Comparison of ENCODE assay signal across 11 cellular contexts in the genomic region with DNA sequence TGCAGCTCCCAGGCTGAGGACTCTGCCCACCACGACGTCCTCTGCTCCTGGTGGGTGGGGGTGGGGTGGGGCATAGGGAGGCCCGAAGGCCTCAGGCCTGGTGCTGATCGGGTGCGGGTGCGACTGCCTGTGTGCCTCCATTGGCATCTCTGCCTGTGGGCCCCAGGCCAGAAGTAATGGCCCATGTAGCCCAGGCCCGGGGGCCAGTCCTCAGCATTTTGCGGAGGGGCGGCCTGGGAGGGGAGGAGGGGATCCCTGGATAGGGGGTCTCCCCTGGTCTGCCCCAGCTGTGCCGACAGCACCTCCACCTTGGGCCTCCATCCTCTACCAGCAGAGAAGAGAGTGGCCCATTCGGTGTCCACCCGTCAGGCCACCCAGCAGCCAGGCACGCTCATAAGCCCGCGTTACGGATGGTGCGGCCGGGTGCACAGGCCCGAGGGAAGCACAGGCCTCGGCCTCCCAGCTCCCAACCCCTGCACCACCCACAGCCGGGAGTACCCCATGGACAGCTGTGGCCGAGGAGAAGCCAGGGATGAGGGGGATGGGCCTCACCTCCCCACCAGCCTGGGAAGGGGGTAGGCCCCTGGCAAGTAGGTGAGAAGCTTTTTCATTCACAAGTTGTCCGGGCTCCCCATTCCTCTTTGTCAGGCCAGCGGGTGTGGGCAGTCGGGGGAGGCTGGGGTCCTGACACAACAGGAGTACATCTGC. TPM values are rescaled to one million over a fixed set of nuclear protein-coding genes. Genes with fewer than 3 reads are reported as not detected.
A peak's percentile ranks its signal among the peaks of the same experiment; 100 is the strongest.
DNase-seq lines count a peak whose midpoint lies in the region; ATAC-seq lines count a peak whose summit lies in the region.
"Had no signal": no experiment of that assay in that cellular context is flagged by ENCODE, and none has a peak within 500 bp of the region (broad histone marks: within the 10 kb centered on the region; RNA-seq: fewer than 3 reads in every experiment).

No MANE protein-coding gene starts in this region.

- POLR2A ChIA-PET in CD8-positive, alpha-beta memory T cell (lab: Charles Lee): interaction anchor here (1.0 kb wide), 1 partner anchor 9 kb away, joined by 3 read pairs; no protein-coding TSS in a partner anchor
- POLR2A ChIA-PET in T-cell (lab: Charles Lee): no interaction called here

- peaks cover 0 to 6% (median 0%) of the 10 kb centered on the region in 3 donors for H3K36me3 Mint-ChIP-seq in CD8-positive, alpha-beta memory T cell
- peaks cover 6% of the 10 kb centered on the region for H3K36me3 Mint-ChIP-seq in T-cell
- H3K36me3 Mint-ChIP-seq in stimulated activated effector memory CD8-positive, alpha-beta T cell treated with anti-CD3 and anti-CD28 coated beads, Interleukin-12 subunit alpha, Interleukin-12 subunit beta, amount 100 ng/mL, for 72 hours: peaks cover 24% of the 10 kb centered on the region

- DNase-seq in CD8-positive, alpha-beta memory T cell: no peak
- DNase-seq in T-cell (no peak), germinal center (ENCODE audit: low spot score) (no peak), amniotic stem cell (lab: John Stamatoyannopoulos, UW) (no peak)
- no peak for DNase-seq in stimulated activated effector memory CD8-positive, alpha-beta T cell treated with anti-CD3 and anti-CD28 coated beads, Interleukin-12 subunit alpha, Interleukin-12 subunit beta, amount 100 ng/mL, for 72 hours (ENCODE audit: low spot score in 2 of 2)
- no peak for DNase-seq in stimulated activated naive CD4-positive, alpha-beta T cell treated with Interleukin-2 at 50 U/mL for 16 hours (lab: John Stamatoyannopoulos, UW)
- no peak for DNase-seq in stimulated activated CD4-positive, alpha-beta T cell treated with anti-CD3 and anti-CD28 coated beads, Interleukin-4, amount 100 ng/mL, for 1 hour
- DNase-seq: islet precursor cell, NCI-H1092 treated with DMSO at 0.1 percent for 48 hours, SW 1271 had no signal

- H3K4me1 Mint-ChIP-seq in CD8-positive, alpha-beta memory T cell: peaks cover 15 to 39% (median 18%) of the 10 kb centered on the region in 3 donors
- peaks cover 30 to 40% (median 32%) of the 10 kb centered on the region in 3 donors for H3K4me1 Mint-ChIP-seq in T-cell
- H3K4me1 Mint-ChIP-seq in stimulated activated effector memory CD8-positive, alpha-beta T cell treated with anti-CD3 and anti-CD28 coated beads, Interleukin-12 subunit alpha, Interleukin-12 subunit beta, amount 100 ng/mL, for 72 hours: peaks cover 23% of the 10 kb centered on the region

- H3K27ac Mint-ChIP-seq in CD8-positive, alpha-beta memory T cell: no peak overlapping the region
- no peak overlapping the region for H3K27ac Mint-ChIP-seq in T-cell
- H3K27ac Mint-ChIP-seq in stimulated activated effector memory CD8-positive, alpha-beta T cell treated with anti-CD3 and anti-CD28 coated beads, Interleukin-12 subunit alpha, Interleukin-12 subunit beta, amount 100 ng/mL, for 72 hours: no peak overlapping the region

- no peaks in the 10 kb centered on the region for H3K9me3 Mint-ChIP-seq in CD8-positive, alpha-beta memory T cell
- no peaks in the 10 kb centered on the region for H3K9me3 Mint-ChIP-seq in T-cell
- H3K9me3 Mint-ChIP-seq in stimulated activated effector memory CD8-positive, alpha-beta T cell treated with anti-CD3 and anti-CD28 coated beads, Interleukin-12 subunit alpha, Interleukin-12 subunit beta, amount 100 ng/mL, for 72 hours: no peaks in the 10 kb centered on the region

- no peaks in the 10 kb centered on the region for H3K36me3 ChIP-seq in CD8-positive, alpha-beta memory T cell (ENCODE audit: insufficient read depth, low read length)

- no peak for ATAC-seq in T-cell (replicated peaks in 1 of 4)
- no peak for ATAC-seq in stimulated activated effector memory CD8-positive, alpha-beta T cell treated with anti-CD3 and anti-CD28 coated beads, Interleukin-12 subunit alpha, Interleukin-12 subunit beta, amount 100 ng/mL, for 72 hours

- H3K4me3 Mint-ChIP-seq in CD8-positive, alpha-beta memory T cell: peak overlapping the region in 4 of 7 donors; percentile 79 to 90 (median 85)
- peak overlapping the region in 2 of 3 donors; percentile 13 to 83 for H3K4me3 Mint-ChIP-seq in T-cell
- peak overlapping the region; percentile 77 for H3K4me3 Mint-ChIP-seq in stimulated activated effector memory CD8-positive, alpha-beta T cell treated with anti-CD3 and anti-CD28 coated beads, Interleukin-12 subunit alpha, Interleukin-12 subunit beta, amount 100 ng/mL, for 72 hours

- CTCF ChIA-PET in CD8-positive, alpha-beta memory T cell (lab: Charles Lee): interaction anchor here (0.9 to 1.9 kb wide), 4 partner anchors 14 to 84 kb away, joined by 3 to 7 read pairs (median 4); no protein-coding TSS in a partner anchor
- CTCF ChIA-PET in T-cell (lab: Charles Lee): no interaction called here

- no peaks in the 10 kb centered on the region for H3K27me3 Mint-ChIP-seq in CD8-positive, alpha-beta memory T cell
- H3K27me3 Mint-ChIP-seq in T-cell: no peaks in the 10 kb centered on the region

- H3K4me1 ChIP-seq in CD8-positive, alpha-beta memory T cell (ENCODE audit: insufficient read depth, low read length): peaks cover 35% of the 10 kb centered on the region

- H3K27me3 ChIP-seq in CD8-positive, alpha-beta memory T cell (ENCODE audit: insufficient read depth, low read length, poor library complexity, severe bottlenecking): no peaks in the 10 kb centered on the region
- H3K27me3 ChIP-seq in layer of hippocampus (ENCODE audit: control insufficient read depth, insufficient read depth, low read length): no peaks in the 10 kb centered on the region

- no peaks in the 10 kb centered on the region for H3K9me3 ChIP-seq in CD8-positive, alpha-beta memory T cell (ENCODE audit: low read length)

- no peak overlapping the region for H3K4me3 ChIP-seq in CD8-positive, alpha-beta memory T cell (ENCODE audit: low read length)

- H3K27ac ChIP-seq in CD8-positive, alpha-beta memory T cell (ENCODE audit: low read depth, low read length): no peak overlapping the region
- peak overlapping the region; percentile 91 for H3K27ac ChIP-seq in layer of hippocampus (ENCODE audit: low read depth, low read length)

RNA-seq across cellular contexts. Expression of gene NOTCH1, which starts 1.8 kb away (rescaled TPM):
- 10 to 100 TPM; 70.0 to 79.5 TPM for total RNA-seq in CD8-positive, alpha-beta memory T cell
- 5.1 TPM for polyA plus RNA-seq in CD8-positive, alpha-beta memory T cell
- 10 to 100 TPM; 50.1 to 96.1 (median 84.1) TPM for total RNA-seq in T-cell
